In genomic region chr11:64652586-64653387, GRCh38 we compare ENCODE assay signal across 8 cellular contexts.
DNase-seq lines count a peak whose midpoint lies in the region; ATAC-seq and TF ChIP-seq lines count a peak whose summit lies in the region.

No MANE protein-coding gene starts in this region.

- no peak overlapping the region for H3K4me2 ChIP-seq in GM23248 (ENCODE audit: unreplicated experiment)

- H4K20me1 ChIP-seq in GM23248 (ENCODE audit: insufficient read depth): no peaks in the 10 kb centered on the region

- no peak overlapping the region for H3K9ac ChIP-seq in GM23248

- H3K4me3 Mint-ChIP-seq in activated CD4-positive, alpha-beta T cell treated with anti-CD3 and anti-CD28 coated beads, Interleukin-2, amount 10 ng/mL, durations not matched to agents 24 days and 14 days: no peak overlapping the region

- H2AFZ ChIP-seq in GM23248: no peak overlapping the region

- peak; percentile 79 for TF ChIP-seq CTCF in coronary artery (IDR thresholded peaks at IDR 0.05)
- TF ChIP-seq CTCF in lower leg skin (IDR thresholded peaks at IDR 0.05): peak in 1 of 3 donors; percentile 78

- in situ Hi-C loops in GM23248 (cut with MboI): no loop called here

- H3K27ac ChIP-seq in GM23248: no peak overlapping the region
- peak overlapping the region in 1 of 2 donors; percentile 35 for H3K27ac ChIP-seq in coronary artery

- no peaks in the 10 kb centered on the region for H3K9me3 ChIP-seq in GM23248 (ENCODE audit: low read depth)

- WGBS in GM23248 (ENCODE audit: low coverage in 1 of 2, low lambda C conversion rate in 2 of 2, missing lambda C conversion rate in 2 of 2), 2 experiments: 40 to 54% methylated on average over 11 to 13 of the region's 13 CpGs
- 53 to 56% methylated on average over 13 of the region's 13 CpGs for WGBS in lower leg skin, 2 donors

- peak; percentile 84 for DNase-seq in AG08395 (ENCODE audit: low spot score)
- DNase-seq in GM23248: peak; percentile 75
- peak; percentile 10 for DNase-seq in NCI-H345 treated with DMSO at 0.1 percent for 48 hours (lab: John Stamatoyannopoulos, UW; ENCODE audit: unreplicated experiment)
- DNase-seq in activated CD4-positive, alpha-beta T cell treated with anti-CD3 and anti-CD28 coated beads, Interleukin-2, amount 10 ng/mL, durations not matched to agents 24 days and 14 days: peak; percentile 93
- no peak for DNase-seq in coronary artery (ENCODE audit: low spot score)
- DNase-seq in lower leg skin (ENCODE audit: low spot score in 2 of 2): peak; percentile 51 to 95
- DNase-seq in stimulated activated CD4-positive, alpha-beta T cell treated with anti-CD3 and anti-CD28 coated beads, TNF-alpha, amount 100 ng/mL, for 48 hours (ENCODE audit: low read depth in 3 of 3): peak; percentile 55 to 71 (median 59)

- peaks cover 3% of the 10 kb centered on the region for H3K27me3 Mint-ChIP-seq in activated CD4-positive, alpha-beta T cell treated with anti-CD3 and anti-CD28 coated beads, Interleukin-2, amount 10 ng/mL, durations not matched to agents 24 days and 14 days

- no peaks in the 10 kb centered on the region for H3K9me2 ChIP-seq in GM23248 (ENCODE audit: insufficient read depth)

- ATAC-seq in HG02678 (IDR thresholded peaks at IDR 0.05; ENCODE audit: unreplicated experiment): no peak

- no peak overlapping the region for H3K4me3 ChIP-seq in GM23248
- H3K4me3 ChIP-seq in coronary artery: no peak overlapping the region
- no peak overlapping the region for H3K4me3 ChIP-seq in lower leg skin (ENCODE audit: low read depth, poor library complexity, severe bottlenecking)

- H3F3A ChIP-seq in GM23248 (ENCODE audit: insufficient read depth): no peaks in the 10 kb centered on the region

- no peaks in the 10 kb centered on the region for H3K79me2 ChIP-seq in GM23248 (ENCODE audit: insufficient read depth)

- no peak for TF ChIP-seq POLR2A in lower leg skin (IDR thresholded peaks at IDR 0.05)

- H3K4me1 Mint-ChIP-seq in activated CD4-positive, alpha-beta T cell treated with anti-CD3 and anti-CD28 coated beads, Interleukin-2, amount 10 ng/mL, durations not matched to agents 24 days and 14 days: peaks cover 9% of the 10 kb centered on the region

- no peaks in the 10 kb centered on the region for H3K36me3 ChIP-seq in GM23248 (ENCODE audit: low read depth)

- H3K27ac Mint-ChIP-seq in activated CD4-positive, alpha-beta T cell treated with anti-CD3 and anti-CD28 coated beads, Interleukin-2, amount 10 ng/mL, durations not matched to agents 24 days and 14 days: no peak overlapping the region

- intact Hi-C loops in activated CD4-positive, alpha-beta T cell treated with anti-CD3 and anti-CD28 coated beads, Interleukin-2, amount 10 ng/mL, durations not matched to agents 24 days and 14 days (cut with micrococcal nuclease): loop anchor here (1.0 to 2.0 kb wide), 2 partner anchors 99 to 204 kb away; no protein-coding TSS in a partner anchor
- intact Hi-C loops in lower leg skin (cut with DNase I; ENCODE audit: low total_unique reads): loop anchor here (5.0 kb wide), 1 partner anchor 100 kb away; no protein-coding TSS in a partner anchor

- no peaks in the 10 kb centered on the region for H3K36me3 Mint-ChIP-seq in activated CD4-positive, alpha-beta T cell treated with anti-CD3 and anti-CD28 coated beads, Interleukin-2, amount 10 ng/mL, durations not matched to agents 24 days and 14 days (ENCODE audit: low read depth)

- H3K4me1 ChIP-seq in GM23248 (ENCODE audit: insufficient read depth): no peaks in the 10 kb centered on the region

- 0 out of 2 replicates have a peak, but pooled peaks cover 3% of the 10 kb centered on the region for H3K27me3 ChIP-seq in GM23248 (replicated peaks; ENCODE audit: insufficient read depth)

- no peaks in the 10 kb centered on the region for H3K9me3 Mint-ChIP-seq in activated CD4-positive, alpha-beta T cell treated with anti-CD3 and anti-CD28 coated beads, Interleukin-2, amount 10 ng/mL, durations not matched to agents 24 days and 14 days
